In the genomic region with DNA sequence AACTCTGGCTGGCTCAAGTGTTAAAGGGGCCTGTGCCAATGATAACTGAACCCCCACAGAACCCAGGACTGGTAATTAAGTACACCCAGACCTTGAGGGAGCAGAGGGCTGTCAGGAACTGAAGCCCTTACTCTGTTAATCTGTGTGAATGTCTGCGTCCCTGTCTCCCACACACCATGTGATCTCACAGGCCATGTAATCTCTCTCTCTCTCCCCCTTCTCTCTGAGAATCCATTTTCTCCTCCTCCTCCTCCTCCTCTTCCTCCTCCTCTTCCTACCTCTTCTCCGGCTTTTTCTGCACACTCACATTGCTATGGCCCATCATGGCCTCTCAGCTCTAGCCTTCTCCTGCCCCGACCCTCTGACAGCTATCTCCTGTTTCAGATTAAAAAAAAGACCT, we compare ENCODE assay signal across 32 cellular contexts. TPM values are rescaled to one million over a fixed set of nuclear protein-coding genes. Genes with fewer than 3 reads are reported as not detected.
"Had no signal": no experiment of that assay in that cellular context is flagged by ENCODE, and none has a peak within 500 bp of the region (broad histone marks: within the 10 kb centered on the region; RNA-seq: fewer than 3 reads in every experiment).

No MANE protein-coding gene starts in this region.

- H3K4me3 ChIP-seq: esophagus muscularis mucosa, gastrocnemius medialis had no signal

- FAIRE-seq: astrocyte, colon, TTC549 had no signal

- H3K36me3 ChIP-seq: brain microvascular endothelial cell, esophagus muscularis mucosa, gastrocnemius medialis had no signal

- DNase-seq: activated CD4-positive, alpha-beta T cell treated with anti-CD3 and anti-CD28 coated beads for 1 hour; activated CD4-positive, alpha-beta T cell treated with anti-CD3 and anti-CD28 coated beads for 4 hours; activated CD4-positive, alpha-beta T cell treated with anti-CD3 and anti-CD28 coated beads, Interleukin-2, amount 10 ng/mL, durations not matched to agents 7 days and 5 days; activated CD4-positive, alpha-beta T cell treated with anti-CD3 and anti-CD28 coated beads, Interleukin-2, amount 50 U/mL, for 48 hours; activated CD8-positive, alpha-beta memory T cell treated with anti-CD3 and anti-CD28 coated beads for 24 hours; activated CD8-positive, alpha-beta T cell treated with anti-CD3 and anti-CD28 coated beads for 36 hours; activated effector memory CD4-positive, alpha-beta T cell treated with Interleukin-2 at 50 U/mL for 16 hours; activated gamma-delta T cell treated with Interleukin-2 at 50 U/mL for 16 hours; activated naive CD4-positive, alpha-beta T cell treated with anti-CD3 and anti-CD28 coated beads, Interleukin-2, amount 50 U/mL, for 16 hours; activated naive CD4-positive, alpha-beta T cell treated with Interleukin-2 at 50 U/mL for 16 hours; activated T-cell treated with anti-CD3 and anti-CD28 coated beads, Interleukin-2, amount 50 U/mL, for 4 hours; amniotic stem cell; anterior cingulate cortex; brain microvascular endothelial cell; caudate nucleus; cortex of kidney; dermis blood vessel endothelial cell; effector CD4-positive, alpha-beta T cell; effector memory CD8-positive, alpha-beta T cell; erythroblast; foreskin keratinocyte; gastrocnemius medialis; glutamatergic neuron; T-helper 2 cell had no signal

- H3K9me3 ChIP-seq: esophagus muscularis mucosa, gastrocnemius medialis had no signal

- H3K27me3 ChIP-seq: brain microvascular endothelial cell, esophagus muscularis mucosa, gastrocnemius medialis had no signal

- H3K27ac ChIP-seq: brain microvascular endothelial cell, esophagus muscularis mucosa, foreskin keratinocyte, gastrocnemius medialis, VCaP had no signal

- H3K4me1 ChIP-seq: foreskin keratinocyte, gastrocnemius medialis had no signal

- ATAC-seq: activated CD8-positive, alpha-beta T cell treated with anti-CD3 and anti-CD28 coated beads for 36 hours; activated T-cell treated with anti-CD3 and anti-CD28 coated beads, Interleukin-2, amount 50 U/mL, for 4 hours; activated T-helper 17 cell treated with anti-CD3 and anti-CD28 coated beads, Interleukin-2, amount 50 U/mL, for 72 hours; effector memory CD8-positive, alpha-beta T cell; foreskin keratinocyte; gastrocnemius medialis; WTC11 had no signal

RNA-seq across cellular contexts. Expression of a gene that starts 14.6 kb away (rescaled TPM):
- total RNA-seq: activated CD4-positive, alpha-beta T cell treated with anti-CD3 and anti-CD28 coated beads, Interleukin-2, amount 10 ng/mL, durations not matched to agents 7 days and 5 days; activated CD8-positive, alpha-beta T cell treated with anti-CD3 and anti-CD28 coated beads for 36 hours; T-helper 1 cell treated with Interleukin-12 subunit alpha and Interleukin-12 subunit beta and Interleukin-4 antibody, amounts not matched to agents 30 ng/mL and 1 ng/mL, for 36 hours had no signal
